Comparison of ENCODE assay signal across 8 cellular contexts in the genomic region with DNA sequence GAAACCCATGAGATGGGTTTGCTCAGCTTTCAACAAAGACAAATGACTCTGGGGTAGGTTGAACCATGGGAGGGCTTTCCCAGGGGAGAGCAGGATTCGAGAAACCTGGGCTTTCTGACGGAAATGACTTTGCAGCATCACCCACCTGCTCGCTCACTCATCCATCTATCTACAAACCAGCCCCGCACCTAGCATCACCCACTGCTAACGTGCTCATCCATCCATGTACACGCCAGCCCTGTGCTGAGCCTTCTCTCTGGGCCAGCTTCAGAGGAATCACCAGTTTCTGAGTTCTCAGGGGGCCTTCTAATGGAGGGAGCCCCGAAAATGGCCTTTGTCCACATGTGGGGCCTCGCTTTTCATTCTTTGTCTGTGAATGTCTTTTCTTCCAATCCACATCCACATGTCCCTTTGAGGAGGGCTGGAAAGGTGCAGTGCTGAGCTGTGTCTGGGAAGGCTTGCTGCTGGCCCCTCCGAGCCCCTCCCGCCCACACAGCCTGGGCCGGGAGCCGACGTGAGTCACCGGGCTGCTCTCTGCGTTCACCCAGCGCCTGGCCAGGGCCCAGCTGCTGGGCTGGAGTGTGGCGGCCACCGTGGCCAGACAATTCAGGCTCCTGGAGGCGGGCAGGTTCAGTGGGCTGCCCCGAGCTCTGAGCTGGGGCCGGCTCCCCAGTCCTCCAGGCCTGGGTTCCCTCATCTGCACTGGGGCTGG. TPM values are rescaled to one million over a fixed set of nuclear protein-coding genes. Genes with fewer than 3 reads are reported as not detected.
DNase-seq lines count a peak whose midpoint lies in the region; ATAC-seq lines count a peak whose summit lies in the region.

No MANE protein-coding gene starts in this region.

- peak; percentile 17 for DNase-seq in DMS79 treated with DMSO at 0.1 percent for 48 hours (lab: John Stamatoyannopoulos, UW)
- DNase-seq in DMS79 (lab: John Stamatoyannopoulos, UW): no peak
- peak; percentile 68 for DNase-seq in ecto neural progenitor cell (ENCODE audit: low spot score)
- peak; percentile 84 for DNase-seq in mesenchymal stem cell
- peak; percentile 73 for DNase-seq in ureter (ENCODE audit: low spot score)
- no peak for DNase-seq in SHP77 treated with DMSO at 0.1 percent for 48 hours (lab: John Stamatoyannopoulos, UW)

- H3K14ac ChIP-seq in mesenchymal stem cell (ENCODE audit: low read length in 2 of 2): no peak overlapping the region

- 30% methylated on average over 19 of the region's 21 CpGs for WGBS in mesenchymal stem cell

- no peak for ATAC-seq in activated CD4-positive, CD25-positive, alpha-beta regulatory T cell treated with anti-CD3 and anti-CD28 coated beads, Interleukin-2, amount 50 U/mL, for 24 hours
- ATAC-seq in GM19397 (IDR thresholded peaks at IDR 0.05; ENCODE audit: unreplicated experiment): no peak

- H4K91ac ChIP-seq in mesenchymal stem cell (ENCODE audit: low read length): peak overlapping the region; percentile 72

- H3K79me1 ChIP-seq in mesenchymal stem cell (replicated peaks; ENCODE audit: low read length, poor library complexity, severe bottlenecking): peaks cover 4% of the 10 kb centered on the region

- peak overlapping the region; percentile 89 for H2AK5ac ChIP-seq in mesenchymal stem cell (ENCODE audit: low read length, severe bottlenecking)

- H3K4me3 ChIP-seq in mesenchymal stem cell (ENCODE audit: insufficient read depth in 1 of 2, low read depth in 1 of 2, low read length in 2 of 2): peak overlapping the region in 1 of 2 experiments; percentile 65

- H2BK120ac ChIP-seq in mesenchymal stem cell (ENCODE audit: low read depth, low read length): no peak overlapping the region

- H4K8ac ChIP-seq in mesenchymal stem cell (ENCODE audit: low read length): peak overlapping the region; percentile 57

- H2BK15ac ChIP-seq in mesenchymal stem cell (ENCODE audit: low read depth, poor library complexity, severe bottlenecking): no peak overlapping the region

- no peaks in the 10 kb centered on the region for H3K36me3 ChIP-seq in mesenchymal stem cell (ENCODE audit: control insufficient read depth in 1 of 2, insufficient read depth in 2 of 2, low read depth in 1 of 2, low read length in 2 of 2)

- H3K4me2 ChIP-seq in mesenchymal stem cell (ENCODE audit: low read length, poor library complexity, severe bottlenecking): peak overlapping the region; percentile 6

- H3K18ac ChIP-seq in mesenchymal stem cell (ENCODE audit: low read depth in 1 of 2, low read length in 2 of 2): peak overlapping the region; percentile 4 to 79

- peak overlapping the region; percentile 20 to 64 for H2BK12ac ChIP-seq in mesenchymal stem cell (ENCODE audit: low read length in 2 of 2)

- no peaks in the 10 kb centered on the region for H3K27me3 ChIP-seq in mesenchymal stem cell (ENCODE audit: control insufficient read depth in 1 of 2, insufficient read depth in 1 of 2, low read length in 2 of 2)

- peak overlapping the region; percentile 81 for H3K27ac ChIP-seq in mesenchymal stem cell (ENCODE audit: low read length, poor library complexity, severe bottlenecking)

- H3K9me3 ChIP-seq in mesenchymal stem cell (ENCODE audit: control insufficient read depth, low read length): no peaks in the 10 kb centered on the region

- peaks cover 42% of the 10 kb centered on the region for H3K4me1 ChIP-seq in mesenchymal stem cell (ENCODE audit: control insufficient read depth, insufficient read depth, low read depth, low read length)

- peak overlapping the region; percentile 80 for H2BK5ac ChIP-seq in mesenchymal stem cell (ENCODE audit: low read depth, low read length, poor library complexity, severe bottlenecking)

- peak overlapping the region; percentile 20 for H2AFZ ChIP-seq in mesenchymal stem cell (ENCODE audit: low read depth, low read length)

- H3K9ac ChIP-seq in mesenchymal stem cell (ENCODE audit: low read length): peak overlapping the region; percentile 72

- H3K4ac ChIP-seq in mesenchymal stem cell (ENCODE audit: low read depth in 1 of 2, low read length in 2 of 2): peak overlapping the region in 1 of 2 experiments; percentile 49

- no peak overlapping the region for H3K23ac ChIP-seq in mesenchymal stem cell (ENCODE audit: low read length in 2 of 2)

RNA-seq across cellular contexts. Expression of a gene that starts 14.7 kb away (rescaled TPM):
- polyA plus RNA-seq in mesenchymal stem cell (2013, experiment 1 of 2): 0.80 TPM
- 0.64 TPM for polyA plus RNA-seq in mesenchymal stem cell (2013, experiment 2 of 2)
- 2.8 TPM for total RNA-seq in ureter

Comparison
In these comparisons a context has a peak if more than half of its experiments do, and no peak if none do; other contexts are left out.
1. DNase-seq: peak in DMS79 treated with DMSO at 0.1 percent for 48 hours (single experiment), ecto neural progenitor cell (single experiment), mesenchymal stem cell (single experiment) and ureter (single experiment); none in DMS79 (single experiment) and SHP77 treated with DMSO at 0.1 percent for 48 hours (single experiment).